Comparison of ENCODE assay signal across 30 cellular contexts in the genomic region with DNA sequence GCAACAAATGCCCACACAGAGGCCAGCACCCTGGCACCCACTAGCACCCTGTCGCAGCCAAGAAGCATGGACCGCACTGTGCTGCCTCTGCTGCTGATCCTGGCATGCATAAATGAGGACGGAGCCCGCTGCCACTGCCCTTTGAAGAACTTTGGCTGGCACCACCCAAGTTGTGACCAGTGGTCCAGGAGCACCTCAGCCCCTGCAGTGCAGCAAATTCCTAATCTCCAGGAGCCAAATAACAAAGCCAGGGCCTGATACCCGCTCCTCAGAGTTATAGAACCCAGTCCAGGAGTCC.
"Had no signal": no experiment of that assay in that cellular context is flagged by ENCODE, and none has a peak within 500 bp of the region (broad histone marks: within the 10 kb centered on the region; RNA-seq: fewer than 3 reads in every experiment).

No MANE protein-coding gene starts in this region.

- H3K4me3 Mint-ChIP-seq: naive B cell; naive thymus-derived CD8-positive, alpha-beta T cell; natural killer cell treated with Interleukin-12 subunit alpha and Interleukin-12 subunit beta and Interleukin-15 and Interleukin-18, amount 100 ng/mL, for 72 hours; nephron progenitor cell; neural crest cell; stimulated activated effector memory CD8-positive, alpha-beta T cell treated with anti-CD3 and anti-CD28 coated beads, Interleukin-12 subunit alpha, Interleukin-12 subunit beta, amount 100 ng/mL, for 72 hours; stimulated activated naive B cell treated with anti-CD40 and anti-IgM and Interleukin-4, amounts not matched to agents 10 μg/mL and 1 μg/mL and 100 μg/mL, for 72 hours; stimulated activated naive CD8-positive, alpha-beta T cell treated with anti-CD3 and anti-CD28 coated beads, Interleukin-15, Interleukin-2, amounts not matched to agents 100 ng/mL and 50 ng/mL, for 24 hours had no signal

- H3K4me3 ChIP-seq: ovary, psoas muscle, right lobe of liver, skin epidermis, smooth muscle cell, spleen, stomach, thoracic aorta, thyroid gland, tibial nerve, upper lobe of left lung, vagina had no signal

- H3K36me3 Mint-ChIP-seq: naive B cell; naive thymus-derived CD8-positive, alpha-beta T cell; natural killer cell treated with Interleukin-12 subunit alpha and Interleukin-12 subunit beta and Interleukin-15 and Interleukin-18, amount 100 ng/mL, for 72 hours; stimulated activated effector memory CD8-positive, alpha-beta T cell treated with anti-CD3 and anti-CD28 coated beads, Interleukin-12 subunit alpha, Interleukin-12 subunit beta, amount 100 ng/mL, for 72 hours; stimulated activated naive B cell treated with anti-CD40 and anti-IgM and Interleukin-4, amounts not matched to agents 10 μg/mL and 1 μg/mL and 100 μg/mL, for 72 hours had no signal

- H3K27me3 ChIP-seq: right lobe of liver, spleen, stomach, thyroid gland, tibial nerve, upper lobe of left lung, vagina had no signal

- DNase-seq: naive B cell; nephron progenitor cell; occipital lobe; ovary; psoas muscle; right lobe of liver; spleen; stimulated activated CD4-positive, alpha-beta T cell treated with anti-CD3 and anti-CD28 coated beads, Interleukin-12 subunit alpha, Interleukin-12 subunit beta, amount 100 ng/mL, for 4 hours; stimulated activated CD4-positive, alpha-beta T cell treated with anti-CD3 and anti-CD28 coated beads, Interleukin-2, amount 100 ng/mL, for 24 hours; stimulated activated CD4-positive, alpha-beta T cell treated with anti-CD3 and anti-CD28 coated beads, Interleukin-2, amount 100 ng/mL, for 48 hours; stimulated activated CD4-positive, alpha-beta T cell treated with anti-CD3 and anti-CD28 coated beads, Interleukin-4, amount 100 ng/mL, for 24 hours; stimulated activated naive B cell treated with anti-CD40 and anti-IgM and Interleukin-4, amounts not matched to agents 10 μg/mL and 1 μg/mL and 100 μg/mL, for 72 hours; stimulated activated naive CD4-positive, alpha-beta T cell treated with Interleukin-2 at 50 U/mL for 16 hours; stomach; thyroid gland; trophoblast cell had no signal

- H3K9me3 ChIP-seq: ovary, psoas muscle, right lobe of liver, stomach, thoracic aorta, thyroid gland, tibial nerve, upper lobe of left lung, vagina had no signal

- H3K4me1 Mint-ChIP-seq: naive B cell; naive thymus-derived CD8-positive, alpha-beta T cell; nephron progenitor cell; neural crest cell; stimulated activated effector memory CD8-positive, alpha-beta T cell treated with anti-CD3 and anti-CD28 coated beads, Interleukin-12 subunit alpha, Interleukin-12 subunit beta, amount 100 ng/mL, for 72 hours; stimulated activated naive B cell treated with anti-CD40 and anti-IgM and Interleukin-4, amounts not matched to agents 10 μg/mL and 1 μg/mL and 100 μg/mL, for 72 hours had no signal

- H3K9me3 Mint-ChIP-seq: naive thymus-derived CD8-positive, alpha-beta T cell; natural killer cell treated with Interleukin-12 subunit alpha and Interleukin-12 subunit beta and Interleukin-15 and Interleukin-18, amount 100 ng/mL, for 72 hours; stimulated activated effector memory CD8-positive, alpha-beta T cell treated with anti-CD3 and anti-CD28 coated beads, Interleukin-12 subunit alpha, Interleukin-12 subunit beta, amount 100 ng/mL, for 72 hours; stimulated activated naive CD8-positive, alpha-beta T cell treated with anti-CD3 and anti-CD28 coated beads, Interleukin-15, Interleukin-2, amounts not matched to agents 100 ng/mL and 50 ng/mL, for 24 hours had no signal

- ATAC-seq: naive thymus-derived CD8-positive, alpha-beta T cell; natural killer cell treated with Interleukin-12 subunit alpha and Interleukin-12 subunit beta and Interleukin-15 and Interleukin-18, amount 100 ng/mL, for 72 hours; psoas muscle; right cardiac atrium; stimulated activated effector memory CD8-positive, alpha-beta T cell treated with anti-CD3 and anti-CD28 coated beads, Interleukin-12 subunit alpha, Interleukin-12 subunit beta, amount 100 ng/mL, for 72 hours; stimulated activated naive B cell treated with anti-CD40 and anti-IgM and Interleukin-4, amounts not matched to agents 10 μg/mL and 1 μg/mL and 100 μg/mL, for 72 hours had no signal

- H3K4me1 ChIP-seq: parathyroid adenoma, psoas muscle, right lobe of liver, spleen, stomach, thyroid gland, tibial nerve, upper lobe of left lung, vagina had no signal

- H3K27ac ChIP-seq: ovary, parathyroid adenoma, psoas muscle, right lobe of liver, skin epidermis, spleen, stomach, thoracic aorta, thyroid gland, tibial nerve, upper lobe of left lung, vagina had no signal

- H3K27ac Mint-ChIP-seq: naive B cell; naive thymus-derived CD8-positive, alpha-beta T cell; natural killer cell treated with Interleukin-12 subunit alpha and Interleukin-12 subunit beta and Interleukin-15 and Interleukin-18, amount 100 ng/mL, for 72 hours; nephron progenitor cell; progenitor cell of endocrine pancreas; stimulated activated effector memory CD8-positive, alpha-beta T cell treated with anti-CD3 and anti-CD28 coated beads, Interleukin-12 subunit alpha, Interleukin-12 subunit beta, amount 100 ng/mL, for 72 hours; stimulated activated naive B cell treated with anti-CD40 and anti-IgM and Interleukin-4, amounts not matched to agents 10 μg/mL and 1 μg/mL and 100 μg/mL, for 72 hours; stimulated activated naive CD8-positive, alpha-beta T cell treated with anti-CD3 and anti-CD28 coated beads, Interleukin-15, Interleukin-2, amounts not matched to agents 100 ng/mL and 50 ng/mL, for 24 hours had no signal

- H3K27me3 Mint-ChIP-seq: naive B cell; naive thymus-derived CD8-positive, alpha-beta T cell; natural killer cell treated with Interleukin-12 subunit alpha and Interleukin-12 subunit beta and Interleukin-15 and Interleukin-18, amount 100 ng/mL, for 72 hours; progenitor cell of endocrine pancreas; stimulated activated naive B cell treated with anti-CD40 and anti-IgM and Interleukin-4, amounts not matched to agents 10 μg/mL and 1 μg/mL and 100 μg/mL, for 72 hours; stimulated activated naive CD8-positive, alpha-beta T cell treated with anti-CD3 and anti-CD28 coated beads, Interleukin-15, Interleukin-2, amounts not matched to agents 100 ng/mL and 50 ng/mL, for 24 hours had no signal

- H3K36me3 ChIP-seq: ovary, right lobe of liver, spleen, stomach, thoracic aorta, thyroid gland, tibial nerve, upper lobe of left lung, vagina had no signal
